ENCODE assay signal across 20 cellular contexts in genomic region chr5:165940541-165940940, GRCh38.
"Had no signal": no experiment of that assay in that cellular context is flagged by ENCODE, and none has a peak within 500 bp of the region (broad histone marks: within the 10 kb centered on the region; RNA-seq: fewer than 3 reads in every experiment).

No MANE protein-coding gene starts in this region.

- DNase-seq: stimulated activated CD4-positive, alpha-beta T cell treated with anti-CD3 and anti-CD28 coated beads, Interleukin-2, amount 100 ng/mL, for 48 hours; stimulated activated CD4-positive, alpha-beta T cell treated with anti-CD3 and anti-CD28 coated beads, Interleukin-4, amount 100 ng/mL, for 1 hour; stimulated activated CD4-positive, alpha-beta T cell treated with anti-CD3 and anti-CD28 coated beads, Interleukin-4, amount 100 ng/mL, for 24 hours; stimulated activated CD4-positive, alpha-beta T cell treated with anti-CD3 and anti-CD28 coated beads, Interleukin-4, amount 100 ng/mL, for 4 hours; stimulated activated CD8-positive, alpha-beta memory T cell treated with anti-CD3 and anti-CD28 coated beads, Interleukin-4, amount 100 ng/mL, for 48 hours; stimulated activated naive B cell treated with anti-CD40 and anti-IgM and Interleukin-4, amounts not matched to agents 10 μg/mL and 1 μg/mL and 100 μg/mL, for 72 hours; stimulated activated naive CD4-positive, alpha-beta T cell; stimulated activated naive CD4-positive, alpha-beta T cell treated with Interleukin-2 at 50 U/mL for 16 hours; stimulated activated naive CD8-positive, alpha-beta T cell treated with anti-CD3 and anti-CD28 coated beads, Interleukin-15, amount 100 ng/mL, for 72 hours; stimulated activated naive CD8-positive, alpha-beta T cell treated with anti-CD3 and anti-CD28 coated beads, Interleukin-15, Interleukin-2, amounts not matched to agents 100 U/mL and 50 U/mL, for 24 hours; stomach; substantia nigra; testis; thyroid gland; tibial artery; transverse colon; trophoblast cell; upper lobe of left lung; upper lobe of right lung; uterus had no signal
